ENCODE assay signal across 1 cellular context in genomic region chr5:53503819-53504218, GRCh38.
TF ChIP-seq lines count a peak whose summit lies in the region.

No MANE protein-coding gene starts in this region.

TF ChIP-seq in HepG2, 621 proteins besides CTCF, POLR2A, EP300 and RAD21:
- TF ChIP-seq JUNB (CRISPR knock-in tag; IDR thresholded peaks at IDR 0.05; ENCODE audit: borderline replicate concordance) (no peak), ZNF512B (CRISPR knock-in tag; IDR thresholded peaks at IDR 0.05; ENCODE audit: borderline replicate concordance) (no peak), PRMT3 (CRISPR knock-in tag; IDR thresholded peaks at IDR 0.05; ENCODE audit: borderline replicate concordance, low read depth) (no peak), CAMTA2 (CRISPR knock-in tag; IDR thresholded peaks at IDR 0.05; ENCODE audit: borderline replicate concordance) (no peak), MTF2 (CRISPR knock-in tag; IDR thresholded peaks at IDR 0.05; ENCODE audit: borderline replicate concordance) (no peak), NFE2L2 (IDR thresholded peaks at IDR 0.05; ENCODE audit: low read length) (no peak), ZBTB7B (CRISPR knock-in tag; IDR thresholded peaks at IDR 0.05) (no peak), ZNF740 (CRISPR knock-in tag; IDR thresholded peaks at IDR 0.05) (no peak), ZNF101 (CRISPR knock-in tag; IDR thresholded peaks at IDR 0.05; ENCODE audit: borderline replicate concordance, low read depth) (no peak), KAT7 (CRISPR knock-in tag; IDR thresholded peaks at IDR 0.05; ENCODE audit: borderline replicate concordance) (no peak)
- TF ChIP-seq, protein P1, sequence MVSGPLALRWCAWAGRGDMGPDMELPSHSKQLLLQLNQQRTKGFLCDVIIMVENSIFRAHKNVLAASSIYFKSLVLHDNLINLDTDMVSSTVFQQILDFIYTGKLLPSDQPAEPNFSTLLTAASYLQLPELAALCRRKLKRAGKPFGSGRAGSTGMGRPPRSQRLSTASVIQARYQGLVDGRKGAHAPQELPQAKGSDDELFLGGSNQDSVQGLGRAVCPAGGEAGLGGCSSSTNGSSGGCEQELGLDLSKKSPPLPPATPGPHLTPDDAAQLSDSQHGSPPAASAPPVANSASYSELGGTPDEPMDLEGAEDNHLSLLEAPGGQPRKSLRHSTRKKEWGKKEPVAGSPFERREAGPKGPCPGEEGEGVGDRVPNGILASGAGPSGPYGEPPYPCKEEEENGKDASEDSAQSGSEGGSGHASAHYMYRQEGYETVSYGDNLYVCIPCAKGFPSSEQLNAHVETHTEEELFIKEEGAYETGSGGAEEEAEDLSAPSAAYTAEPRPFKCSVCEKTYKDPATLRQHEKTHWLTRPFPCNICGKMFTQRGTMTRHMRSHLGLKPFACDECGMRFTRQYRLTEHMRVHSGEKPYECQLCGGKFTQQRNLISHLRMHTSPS (CRISPR knock-in tag; IDR thresholded peaks at IDR 0.05; ENCODE audit: low read depth): no peak
